17 cellular contexts compared by ENCODE assay signal in the genomic region with DNA sequence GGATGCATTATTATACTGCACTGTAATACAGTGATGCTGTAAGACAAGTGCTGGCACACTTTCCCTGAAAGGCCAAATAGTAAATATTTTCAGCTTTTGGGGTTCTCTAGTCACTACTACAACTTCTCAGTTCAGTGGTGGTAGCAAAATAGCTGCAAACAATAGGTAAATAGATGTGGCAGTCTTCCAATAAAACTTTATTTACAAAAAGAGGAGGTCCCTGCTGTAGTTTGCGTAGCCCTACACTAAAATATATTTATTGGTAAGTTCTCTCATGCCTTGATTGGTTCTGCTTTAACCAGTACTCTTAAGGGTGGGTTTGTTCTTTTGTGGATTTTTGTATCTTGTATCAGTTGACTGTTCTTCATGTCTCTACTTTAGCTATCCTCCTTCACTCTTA. TPM values are rescaled to one million over a fixed set of nuclear protein-coding genes. Genes with fewer than 3 reads are reported as not detected.
DNase-seq lines count a peak whose midpoint lies in the region; ATAC-seq, FAIRE-seq and TF ChIP-seq lines count a peak whose summit lies in the region.
"Had no signal": no experiment of that assay in that cellular context is flagged by ENCODE, and none has a peak within 500 bp of the region (broad histone marks: within the 10 kb centered on the region; RNA-seq: fewer than 3 reads in every experiment).

No MANE protein-coding gene starts in this region.

- 100% methylated on average over 1 of the region's 1 CpG for WGBS in smooth muscle cell (ENCODE audit: low lambda C conversion rate)

- no peak for FAIRE-seq in endothelial cell of umbilical vein (lab: Jason Lieb, UNC)
- FAIRE-seq: GM12891, kidney had no signal

- TF ChIP-seq CTCF in OCI-LY3 (IDR thresholded peaks at IDR 0.05; ENCODE audit: low read depth, low read length) (no peak), endothelial cell of umbilical vein (IDR thresholded peaks at IDR 0.05; ENCODE audit: extremely low read depth in 1 of 2, insufficient read depth in 1 of 2, low read depth in 1 of 2, low read length in 2 of 2) (no peak), smooth muscle cell (IDR thresholded peaks at IDR 0.05; ENCODE audit: borderline replicate concordance, insufficient read depth, poor library complexity, severe bottlenecking) (no peak)

- peak overlapping the region; percentile 44 for H3K27ac Mint-ChIP-seq in activated CD8-positive, alpha-beta memory T cell treated with anti-CD3 and anti-CD28 coated beads, Interleukin-2, amount 10 ng/mL, durations not matched to agents 7 days and 5 days

- H3K9me3 Mint-ChIP-seq in activated CD8-positive, alpha-beta memory T cell treated with anti-CD3 and anti-CD28 coated beads, Interleukin-2, amount 10 ng/mL, durations not matched to agents 7 days and 5 days (ENCODE audit: low read depth): no peaks in the 10 kb centered on the region

- H4K20me1 ChIP-seq in OCI-LY3 (ENCODE audit: insufficient read depth, low read length) (peaks cover 78% of the 10 kb centered on the region), endothelial cell of umbilical vein (replicated peaks; ENCODE audit: control insufficient read depth, extremely low read depth, insufficient read depth, low read length) (peaks cover 2% of the 10 kb centered on the region), smooth muscle cell (ENCODE audit: low read depth) (peaks cover 100% of the 10 kb centered on the region)

- intact Hi-C loops in endothelial cell of umbilical vein (cut with micrococcal nuclease): loop anchor here (10.0 kb wide), 1 partner anchor 204 kb away; no protein-coding TSS in a partner anchor
- intact Hi-C loops in posterior vena cava (cut with DNase I): no loop called here

- H3F3A ChIP-seq in smooth muscle cell (ENCODE audit: low read depth): no peaks in the 10 kb centered on the region

- dilution Hi-C loops in endothelial cell of umbilical vein (cut with MboI; ENCODE audit: extremely low pct_ligation_motif_present, low sequenced_read_pairs): no loop called here

- H2AFZ ChIP-seq in OCI-LY3 (ENCODE audit: low read depth, low read length) (no peak overlapping the region), endothelial cell of umbilical vein (ENCODE audit: low read depth, low read length) (no peak overlapping the region), smooth muscle cell (ENCODE audit: low read depth) (no peak overlapping the region)

- H3K4me3 Mint-ChIP-seq in activated CD8-positive, alpha-beta memory T cell treated with anti-CD3 and anti-CD28 coated beads, Interleukin-2, amount 10 ng/mL, durations not matched to agents 7 days and 5 days: no peak overlapping the region

- no peaks in the 10 kb centered on the region for H3K27me3 Mint-ChIP-seq in activated CD8-positive, alpha-beta memory T cell treated with anti-CD3 and anti-CD28 coated beads, Interleukin-2, amount 10 ng/mL, durations not matched to agents 7 days and 5 days

- peak overlapping the region; percentile 77 for H3K4me2 ChIP-seq in OCI-LY3 (ENCODE audit: low read length)
- peak overlapping the region; percentile 37 for H3K4me2 ChIP-seq in endothelial cell of umbilical vein (ENCODE audit: insufficient read depth, low read length)
- H3K4me2 ChIP-seq in smooth muscle cell: peak overlapping the region; percentile 93

- H3K79me2 ChIP-seq in OCI-LY3 (ENCODE audit: low read length) (peaks cover 100% of the 10 kb centered on the region), endothelial cell of umbilical vein (ENCODE audit: control insufficient read depth, insufficient read depth, low read length) (peaks cover 98% of the 10 kb centered on the region), smooth muscle cell (ENCODE audit: low read depth) (peaks cover 100% of the 10 kb centered on the region)

- TF ChIP-seq POLR2A in endothelial cell of umbilical vein (IDR thresholded peaks at IDR 0.05; ENCODE audit: low read depth, low read length): no peak

- no peak overlapping the region for H3K9ac ChIP-seq in OCI-LY3 (ENCODE audit: low read length)
- no peak overlapping the region for H3K9ac ChIP-seq in endothelial cell of umbilical vein (replicated peaks; ENCODE audit: extremely low read depth, insufficient read depth, low read length)
- H3K9ac ChIP-seq in smooth muscle cell (ENCODE audit: low read depth): no peak overlapping the region

- H3K27ac ChIP-seq in OCI-LY3 (ENCODE audit: low read length): peak overlapping the region; percentile 96
- no peak overlapping the region for H3K27ac ChIP-seq in endothelial cell of umbilical vein (ENCODE audit: insufficient read depth, low read depth, low read length)
- peak overlapping the region; percentile 54 for H3K27ac ChIP-seq in smooth muscle cell (ENCODE audit: low read depth)

- H3K36me3 Mint-ChIP-seq in activated CD8-positive, alpha-beta memory T cell treated with anti-CD3 and anti-CD28 coated beads, Interleukin-2, amount 10 ng/mL, durations not matched to agents 7 days and 5 days: peaks cover 46% of the 10 kb centered on the region

- H3K4me3 ChIP-seq in OCI-LY3 (ENCODE audit: low read length) (peak overlapping the region; percentile 62), endothelial cell of umbilical vein (replicated peaks in 1 of 3; ENCODE audit: insufficient read depth in 1 of 3, low read depth in 1 of 3, low read length in 3 of 3) (no peak overlapping the region), smooth muscle cell (peak overlapping the region; percentile 79)
- H3K4me3 ChIP-seq: dorsolateral prefrontal cortex, gastrocnemius medialis, uterus had no signal

- peaks cover 90% of the 10 kb centered on the region for H3K4me1 ChIP-seq in OCI-LY3 (ENCODE audit: low read length)
- peaks cover 43% of the 10 kb centered on the region for H3K4me1 ChIP-seq in endothelial cell of umbilical vein (ENCODE audit: control insufficient read depth, extremely low read depth, insufficient read depth, low read length)
- H3K4me1 ChIP-seq in smooth muscle cell (ENCODE audit: low read depth): peaks cover 21% of the 10 kb centered on the region
- H3K4me1 ChIP-seq: uterus had no signal

- H3K36me3 ChIP-seq in OCI-LY3 (replicated peaks; ENCODE audit: low read depth, low read length) (peaks cover 44% of the 10 kb centered on the region), endothelial cell of umbilical vein (ENCODE audit: control insufficient read depth in 2 of 2, extremely low read depth in 1 of 2, insufficient read depth in 2 of 2, low read length in 2 of 2) (peaks cover 0 to 5% of the 10 kb centered on the region in 2 experiments), smooth muscle cell (ENCODE audit: low read depth) (peaks cover 7% of the 10 kb centered on the region)
- H3K36me3 ChIP-seq: gastrocnemius medialis, uterus had no signal

- H3K9me3 ChIP-seq in OCI-LY3 (ENCODE audit: insufficient read depth, low read length) (no peaks in the 10 kb centered on the region), endothelial cell of umbilical vein (replicated peaks; ENCODE audit: control insufficient read depth, insufficient read depth, low read length) (no peaks in the 10 kb centered on the region), smooth muscle cell (replicated peaks; ENCODE audit: low read depth) (no peaks in the 10 kb centered on the region)
- H3K9me3 ChIP-seq: gastrocnemius medialis, uterus had no signal

- ATAC-seq in activated CD8-positive, alpha-beta memory T cell treated with anti-CD3 and anti-CD28 coated beads, Interleukin-2, amount 10 ng/mL, durations not matched to agents 7 days and 5 days: no peak
- ATAC-seq: gastrocnemius medialis had no signal

- CTCF ChIA-PET in activated CD8-positive, alpha-beta memory T cell treated with anti-CD3 and anti-CD28 coated beads, Interleukin-2, amount 10 ng/mL, durations not matched to agents 7 days and 5 days (lab: Charles Lee): interaction anchor here (1.4 to 1.8 kb wide), 2 partner anchors 8 to 38 kb away, joined by 3 to 7 read pairs; a partner anchor contains a TSS
- CTCF ChIA-PET in endothelial cell of umbilical vein (lab: Charles Lee): interaction anchor here (0.7 to 5.5 kb wide), 5 partner anchors 11 to 75 kb away, joined by 3 to 36 read pairs (median 4); no protein-coding TSS in a partner anchor

- no TSS peak for BruUV-seq in endothelial cell of umbilical vein (replicated peaks; lab: Mats Ljungman, UMichigan)

- H3K9me1 ChIP-seq in endothelial cell of umbilical vein (replicated peaks; ENCODE audit: control insufficient read depth, extremely low read depth, insufficient read depth, low read length): no peaks in the 10 kb centered on the region

- no peak for DNase-seq in activated CD8-positive, alpha-beta memory T cell treated with anti-CD3 and anti-CD28 coated beads, Interleukin-2, amount 10 ng/mL, durations not matched to agents 7 days and 5 days
- no peak for DNase-seq in activated CD8-positive, alpha-beta memory T cell treated with anti-CD3 and anti-CD28 coated beads for 24 hours
- no peak for DNase-seq in endothelial cell of umbilical vein (ENCODE audit: low read depth, low spot score)
- no peak for DNase-seq in smooth muscle cell (lab: John Stamatoyannopoulos, UW; ENCODE audit: unreplicated experiment)
- no peak for DNase-seq in posterior vena cava (ENCODE audit: low spot score)
- no peak for DNase-seq in NCI-H1092 (lab: John Stamatoyannopoulos, UW)
- DNase-seq in HCEC 1CT: no peak
- DNase-seq: activated CD4-positive, alpha-beta T cell treated with anti-CD3 and anti-CD28 coated beads, Interleukin-2, amount 50 U/mL, for 4 hours; amygdala; dorsolateral prefrontal cortex; gastrocnemius medialis; kidney; NCI-H2171 treated with DMSO at 0.1 percent for 48 hours; SW 1271; uterus had no signal

- POLR2A ChIA-PET in endothelial cell of umbilical vein (lab: Charles Lee): no interaction called here

- H3K27me3 ChIP-seq in OCI-LY3 (ENCODE audit: low read depth, low read length) (no peaks in the 10 kb centered on the region), endothelial cell of umbilical vein (ENCODE audit: control insufficient read depth in 2 of 2, insufficient read depth in 2 of 2, low read length in 2 of 2) (no peaks in the 10 kb centered on the region), smooth muscle cell (ENCODE audit: low read depth) (no peaks in the 10 kb centered on the region)
- H3K27me3 ChIP-seq: dorsolateral prefrontal cortex, gastrocnemius medialis, uterus had no signal

- peaks cover 68% of the 10 kb centered on the region for H3K4me1 Mint-ChIP-seq in activated CD8-positive, alpha-beta memory T cell treated with anti-CD3 and anti-CD28 coated beads, Interleukin-2, amount 10 ng/mL, durations not matched to agents 7 days and 5 days

RNA-seq across cellular contexts. Expression of a gene that starts 7.8 kb away (rescaled TPM):
- total RNA-seq in activated CD8-positive, alpha-beta memory T cell treated with anti-CD3 and anti-CD28 coated beads, Interleukin-2, amount 10 ng/mL, durations not matched to agents 7 days and 5 days: 100 to 1,000 TPM; 187 to 191 TPM
- total RNA-seq in endothelial cell of umbilical vein (181 and 183 TPM in 2 replicates), smooth muscle cell (454 and 515 TPM in 2 replicates), posterior vena cava (100 to 1,000 TPM; 231 to 237 TPM)
- polyA plus RNA-seq in endothelial cell of umbilical vein (36.1 and 49.0 TPM in 2 replicates), smooth muscle cell (76.2 and 114 TPM in 2 replicates)
- 24.0 and 30.2 TPM in 2 replicates for polyA plus RNA-seq in endothelial cell of umbilical vein (2011; cell fraction: cytosol; rRNA removed)
- 222 and 298 TPM in 2 replicates for polyA plus RNA-seq in endothelial cell of umbilical vein (2011; cell fraction: nucleus; rRNA removed)
- 138 and 142 TPM in 2 replicates for polyA plus RNA-seq in endothelial cell of umbilical vein (2012)
- 351 and 395 TPM in 2 replicates for polyA minus RNA-seq in endothelial cell of umbilical vein
- polyA minus RNA-seq in endothelial cell of umbilical vein (2011; cell fraction: cytosol; rRNA and poly(A)+ RNA removed): 22.2 TPM
- 496 and 601 TPM in 2 replicates for polyA minus RNA-seq in endothelial cell of umbilical vein (2011; cell fraction: nucleus; rRNA and poly(A)+ RNA removed)

Comparison
In these comparisons a context has a peak if more than half of its experiments do, and no peak if none do; other contexts are left out.
1. H3K4me2 ChIP-seq: peak in every context shown above with its lines; median percentile 93 in smooth muscle cell; 77 in OCI-LY3; 37 in endothelial cell of umbilical vein.
2. H3K4me3 ChIP-seq: peak in OCI-LY3 (single experiment) and smooth muscle cell (single experiment); none in endothelial cell of umbilical vein (0 of 3).